In the genomic region with DNA sequence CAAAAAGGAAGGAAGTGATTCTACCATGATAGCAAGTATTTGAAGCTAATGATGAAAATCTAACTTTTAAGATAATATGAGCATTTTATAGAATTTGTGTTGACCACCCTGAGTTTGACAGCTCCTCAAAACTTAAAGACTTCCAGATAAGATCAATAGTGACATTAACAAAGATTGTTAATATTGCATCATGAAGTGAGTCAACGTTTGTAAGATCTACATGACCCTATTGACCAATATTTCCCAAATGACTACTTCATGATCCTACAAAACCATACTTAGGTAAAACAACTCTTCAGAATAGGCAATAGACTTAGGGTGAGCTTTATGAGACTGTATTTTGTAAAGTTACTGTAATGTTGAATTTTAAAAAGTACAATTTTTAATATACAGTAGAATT, we compare ENCODE assay signal across 19 cellular contexts.
DNase-seq lines count a peak whose midpoint lies in the region; ATAC-seq, FAIRE-seq and TF ChIP-seq lines count a peak whose summit lies in the region.
"Had no signal": no experiment of that assay in that cellular context is flagged by ENCODE, and none has a peak within 500 bp of the region (broad histone marks: within the 10 kb centered on the region; RNA-seq: fewer than 3 reads in every experiment).

No MANE protein-coding gene starts in this region.

- no peaks in the 10 kb centered on the region for H3K9me3 ChIP-seq in HepG2 (ENCODE audit: low read length)
- H3K9me3 ChIP-seq in right lobe of liver, result no peaks in the 10 kb centered on the region
- no peaks in the 10 kb centered on the region for H3K9me3 ChIP-seq in PC-3 (ENCODE audit: low read length)
- H3K9me3 ChIP-seq: BLaER1, HAP-1 had no signal

- no peaks in the 10 kb centered on the region for H3K36me3 ChIP-seq in HepG2 (replicated peaks in 1 of 2; ENCODE audit: control insufficient read depth in 1 of 2, insufficient read depth in 2 of 2, low read length in 2 of 2)
- no peaks in the 10 kb centered on the region for H3K36me3 ChIP-seq in right lobe of liver
- no peaks in the 10 kb centered on the region for H3K36me3 ChIP-seq in PC-3 (ENCODE audit: low read depth, low read length)
- H3K36me3 ChIP-seq: BLaER1, HAP-1 had no signal

- BruUV-seq in HepG2 (replicated peaks; lab: Mats Ljungman, UMichigan), result no TSS peak
- BruUV-seq in PC-3 (replicated peaks; lab: Mats Ljungman, UMichigan), result no TSS peak

- H3K9ac ChIP-seq in HepG2 (ENCODE audit: insufficient read depth, low read depth, low read length) (no peak overlapping the region), PC-3 (ENCODE audit: low read length) (no peak overlapping the region)
- H3K9ac ChIP-seq: BLaER1, GM23248 had no signal

- no peak for TF ChIP-seq EP300 in HepG2 (IDR thresholded peaks at IDR 0.05; ENCODE audit: low read depth in 2 of 2, low read length in 2 of 2)
- TF ChIP-seq EP300 in HepG2 (CRISPR knock-in tag; IDR thresholded peaks at IDR 0.05; ENCODE audit: borderline replicate concordance), result no peak

- H3K27me3 ChIP-seq in HepG2 (ENCODE audit: control insufficient read depth in 1 of 2, insufficient read depth in 2 of 2, low read length in 2 of 2) (no peaks in the 10 kb centered on the region), right lobe of liver (no peaks in the 10 kb centered on the region), PC-3 (ENCODE audit: low read length) (no peaks in the 10 kb centered on the region)
- H3K27me3 ChIP-seq: BLaER1 had no signal

- no peaks in the 10 kb centered on the region for H3K4me1 ChIP-seq in HepG2 (ENCODE audit: insufficient read depth, low read length)
- H3K4me1 ChIP-seq in right lobe of liver, result no peaks in the 10 kb centered on the region
- peaks cover 16% of the 10 kb centered on the region for H3K4me1 ChIP-seq in PC-3 (ENCODE audit: insufficient read depth, low read length)
- H3K4me1 ChIP-seq: BLaER1, HAP-1 had no signal

- TF ChIP-seq RAD21 in HepG2 (CRISPR knock-in tag; IDR thresholded peaks at IDR 0.05), result no peak

- no peak for FAIRE-seq in HepG2 (lab: Jason Lieb, UNC)
- FAIRE-seq: GM12878, GM19239, K562 had no signal

- POLR2A ChIA-PET in HepG2 (lab: Yijun Ruan, JAX) (no interaction called here), PC-3 (lab: Charles Lee; ENCODE audit: unreplicated experiment) (interaction anchor here (0.6 kb wide), 1 partner anchor 58 kb away, joined by 3 read pairs; no protein-coding TSS in a partner anchor)

- in situ Hi-C loops in HepG2 (cut with HindIII; ENCODE audit: extremely low pct_ligation_motif_present, low pct_unique_long_range_greater_than_20kb), result no loop called here

- ATAC-seq in HepG2 (no peak), right lobe of liver (no peak), PC-3 (peak; percentile 45), GM21367 (IDR thresholded peaks at IDR 0.05; ENCODE audit: unreplicated experiment) (no peak), HG03196 (IDR thresholded peaks at IDR 0.05; ENCODE audit: unreplicated experiment) (no peak)
- ATAC-seq: GM12878, K562 had no signal

- intact Hi-C loops in HepG2 (cut with micrococcal nuclease; ENCODE audit: unreplicated experiment), result no loop called here
- intact Hi-C loops in right lobe of liver (cut with DNase I), result no loop called here
- intact Hi-C loops in PC-3 (cut with micrococcal nuclease), result no loop called here

- no peaks in the 10 kb centered on the region for H3K9me2 ChIP-seq in PC-3 (replicated peaks; ENCODE audit: low read length)

- H3K79me2 ChIP-seq in HepG2 (ENCODE audit: insufficient read depth, low read length) (no peaks in the 10 kb centered on the region), PC-3 (ENCODE audit: low read length) (no peaks in the 10 kb centered on the region)

- 0% methylated on average over 1 of the region's 1 CpG for WGBS in HepG2 (ENCODE audit: low lambda C conversion rate)
- 13% methylated on average over 1 of the region's 1 CpG for WGBS in right lobe of liver (ENCODE audit: insufficient coverage, low coverage, low lambda C conversion rate, missing lambda C conversion rate)

- no peak overlapping the region for H3K4me3 ChIP-seq in HepG2 (replicated peaks in 1 of 3; ENCODE audit: insufficient read depth in 1 of 3, low read depth in 2 of 3, low read length in 3 of 3)
- H3K4me3 ChIP-seq in right lobe of liver, result no peak overlapping the region
- H3K4me3 ChIP-seq in PC-3 (ENCODE audit: low read length), result no peak overlapping the region
- no peak overlapping the region for H3K4me3 ChIP-seq in epithelial cell of esophagus (ENCODE audit: low read length)
- H3K4me3 ChIP-seq: BLaER1, GM12878, GM23248, HAP-1, K562 had no signal

- DNase-seq in HepG2 (ENCODE audit: low spot score), result no peak
- DNase-seq in right lobe of liver, result no peak
- peak; percentile 71 for DNase-seq in PC-3
- peak; percentile 22 for DNase-seq in epithelial cell of esophagus (ENCODE audit: low read depth)
- DNase-seq in activated effector memory CD4-positive, alpha-beta T cell treated with anti-CD3 and anti-CD28 coated beads, Interleukin-2, amount 50 U/mL, for 16 hours, result no peak
- DNase-seq in GF-D8 (lab: John Stamatoyannopoulos, UW), result no peak
- DNase-seq: 8988T; CD4-positive, alpha-beta memory T cell; DMS153; DMS79; GM23248; HFFc6 had no signal

- CTCF ChIA-PET in HepG2 (lab: Yijun Ruan, JAX; ENCODE audit: low intra/inter-chr PET ratio, low total read pairs), result no interaction called here
- CTCF ChIA-PET in PC-3 (lab: Charles Lee), result no interaction called here

- TF ChIP-seq POLR2A in HepG2 (IDR thresholded peaks at IDR 0.05; ENCODE audit: insufficient read depth in 1 of 2, low read depth in 2 of 2, low read length in 2 of 2) (no peak), right lobe of liver (IDR thresholded peaks at IDR 0.05) (no peak)

- H3K27ac ChIP-seq in HepG2 (ENCODE audit: extremely low read length, insufficient read depth, low read length) (no peak overlapping the region), right lobe of liver (no peak overlapping the region), PC-3 (ENCODE audit: low read length) (peak overlapping the region; percentile 69)
- H3K27ac ChIP-seq: BLaER1, GM23248 had no signal

- H4K20me1 ChIP-seq in HepG2 (ENCODE audit: insufficient read depth, low read length) (no peaks in the 10 kb centered on the region), PC-3 (ENCODE audit: low read length) (no peaks in the 10 kb centered on the region)
- H4K20me1 ChIP-seq: BLaER1 had no signal

- TF ChIP-seq CTCF in HepG2 (CRISPR knock-in tag; IDR thresholded peaks at IDR 0.05) (no peak), right lobe of liver (IDR thresholded peaks at IDR 0.05) (no peak), PC-3 (conservative IDR thresholded peaks at IDR 0.05; ENCODE audit: low read depth, low read length) (no peak), epithelial cell of esophagus (IDR thresholded peaks at IDR 0.05; ENCODE audit: insufficient read depth, low read depth, low read length, missing control alignments) (no peak)

- H3K4me2 ChIP-seq in HepG2 (ENCODE audit: low read depth, low read length) (no peak overlapping the region), PC-3 (ENCODE audit: low read length) (peak overlapping the region; percentile 21)
- H3K4me2 ChIP-seq: BLaER1 had no signal

- H2AFZ ChIP-seq in HepG2 (ENCODE audit: low read length) (no peak overlapping the region), PC-3 (ENCODE audit: low read length) (no peak overlapping the region)
- H2AFZ ChIP-seq: GM23248 had no signal

- no peaks in the 10 kb centered on the region for H3F3A ChIP-seq in PC-3 (ENCODE audit: low read length, unreplicated experiment)

TF ChIP-seq in HepG2, 621 proteins besides CTCF, POLR2A, EP300 and RAD21:
- peak; percentile 12; the same call in 1 of the 2 replicates for TF ChIP-seq CEBPB (IDR thresholded peaks at IDR 0.05; ENCODE audit: borderline replicate concordance, low read depth, low read length)
- TF ChIP-seq YEATS4 (CRISPR knock-in tag; IDR thresholded peaks at IDR 0.05; ENCODE audit: borderline replicate concordance), result no peak
- no peak for TF ChIP-seq HNRNPL (IDR thresholded peaks at IDR 0.05; ENCODE audit: low read depth, low read length)
- no peak for TF ChIP-seq POLR2AphosphoS2 (IDR thresholded peaks at IDR 0.05; ENCODE audit: low read depth, low read length)

Comparison
In these comparisons a context has a peak if more than half of its experiments do, and no peak if none do; other contexts are left out.
1. DNase-seq: peak in PC-3 (single experiment) and epithelial cell of esophagus (single experiment); none in HepG2 (single experiment), right lobe of liver (0 of 3), activated effector memory CD4-positive, alpha-beta T cell treated with anti-CD3 and anti-CD28 coated beads, Interleukin-2, amount 50 U/mL, for 16 hours (single experiment) and GF-D8 (single experiment).